In the genomic region with DNA sequence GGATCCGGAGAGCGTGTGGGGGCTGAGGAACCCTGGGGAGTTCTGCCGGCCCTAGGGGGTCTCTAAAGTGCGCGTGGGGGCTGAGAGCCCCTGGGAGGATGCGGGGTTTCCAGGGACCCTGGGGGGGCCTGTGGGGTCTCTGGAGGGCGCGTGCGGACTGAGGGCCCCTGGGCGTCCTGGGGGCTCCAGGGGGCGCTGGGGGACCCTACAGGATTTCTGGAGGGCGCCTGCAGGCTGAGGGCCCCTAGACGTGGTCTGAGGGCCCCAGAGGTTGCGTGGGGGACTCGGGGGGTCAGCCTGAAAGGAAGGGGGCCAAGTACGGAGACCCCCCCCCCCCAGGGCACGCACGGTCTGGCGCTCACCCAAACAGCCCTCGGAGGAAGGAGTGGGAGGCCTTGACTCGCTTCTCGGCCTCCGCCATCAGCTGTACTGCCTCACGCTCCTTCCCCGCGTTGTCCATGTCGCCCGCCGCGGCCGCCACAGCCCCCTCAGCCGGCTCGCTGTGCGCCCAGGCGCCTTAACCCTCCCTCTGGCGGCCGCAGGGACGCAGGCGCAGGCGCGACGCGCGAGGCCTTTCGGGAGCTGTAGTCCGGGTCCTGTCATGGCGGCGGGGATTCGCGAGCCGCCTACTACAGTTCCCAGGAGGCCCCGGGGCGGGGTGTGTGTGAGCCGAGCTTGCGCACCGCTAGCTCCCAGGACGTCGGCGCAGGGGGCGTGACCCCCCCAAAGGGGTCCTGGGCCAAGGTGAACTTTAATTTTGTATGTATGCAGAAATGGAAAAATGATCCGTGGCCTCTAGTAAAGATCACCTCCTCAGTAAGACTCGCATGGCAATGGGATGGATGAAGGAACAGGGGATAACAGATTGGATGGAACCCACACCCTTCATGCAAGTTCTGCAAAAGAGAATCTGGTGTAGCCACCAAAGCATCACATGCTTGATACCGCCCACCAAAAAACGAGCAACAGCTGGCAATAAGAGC, we compare ENCODE assay signal across 8 cellular contexts. TPM values are rescaled to one million over a fixed set of nuclear protein-coding genes. Genes with fewer than 3 reads are reported as not detected.
DNase-seq lines count a peak whose midpoint lies in the region; ATAC-seq and TF ChIP-seq lines count a peak whose summit lies in the region.

A gene (minus strand): TSS at position 546 of the 983 bp plus-strand sequence. CDS start 86 bp downstream, at position 460.

- ATAC-seq in HG03439 (IDR thresholded peaks at IDR 0.05; ENCODE audit: unreplicated experiment) = peak; percentile 96

- H3K36me3 ChIP-seq in BJ (ENCODE audit: control insufficient read depth, insufficient read depth, low read length) (no peaks in the 10 kb centered on the region), kidney epithelial cell (ENCODE audit: control insufficient read depth, insufficient read depth, low read length) (no peaks in the 10 kb centered on the region)

- TF ChIP-seq CTCF in BJ (IDR thresholded peaks at IDR 0.05; ENCODE audit: insufficient read depth, low read depth, low read length) = peak; percentile 46; the same call in 1 of the 2 replicates
- TF ChIP-seq CTCF in kidney epithelial cell (IDR thresholded peaks at IDR 0.05; ENCODE audit: insufficient read depth, low read length, poor library complexity, severe bottlenecking) = peak; percentile 22

- POLR2A ChIA-PET in BJ (lab: Charles Lee) = no interaction called here

- peak within 1 kb of the TSS; percentile 74 for H3K4me3 ChIP-seq in BJ (ENCODE audit: low read depth, low read length)
- H3K4me3 ChIP-seq in kidney epithelial cell (ENCODE audit: low read depth, low read length) = peak within 1 kb of the TSS; percentile 94

- CTCF ChIA-PET in BJ (lab: Yijun Ruan, JAX) = interaction anchor here (0.6 to 1.8 kb wide), 6 partner anchors 14 to 80 kb away, joined by 3 to 4 read pairs (median 4); a partner anchor contains a TSS

- H3K27me3 ChIP-seq in BJ (ENCODE audit: control insufficient read depth, insufficient read depth, low read length) (peaks cover 5% of the 10 kb centered on the region), kidney epithelial cell (ENCODE audit: control insufficient read depth, insufficient read depth, low read length) (no peaks in the 10 kb centered on the region)

- peak; percentile 43 for DNase-seq in BJ (ENCODE audit: low read depth)
- peak; percentile 91 for DNase-seq in GM19238 (ENCODE audit: insufficient read length, low spot score)
- DNase-seq in NCI-H460 (ENCODE audit: extremely low read depth, low read depth) = peak; percentile 89
- peak; percentile 94 for DNase-seq in activated CD4-positive, CD25-positive, alpha-beta regulatory T cell treated with anti-CD3 and anti-CD28 coated beads, Interleukin-2, amount 50 U/mL, for 72 hours
- DNase-seq in cerebellar nuclear complex (lab: John Stamatoyannopoulos, UW) = peak; percentile 24 to 76
- DNase-seq in kidney epithelial cell (ENCODE audit: low read depth) = peak; percentile 61
- DNase-seq in stimulated activated CD4-positive, alpha-beta T cell treated with anti-CD3 and anti-CD28 coated beads, Interleukin-15, amount 100 ng/mL, for 24 hours = peak; percentile 96

RNA-seq across cellular contexts. Expression of the gene that starts here (rescaled TPM):
- 3.8 and 6.6 TPM in 2 replicates for polyA plus RNA-seq in BJ (2011; rRNA removed)
- polyA minus RNA-seq in BJ (2011; rRNA and poly(A)+ RNA removed) = 4.2 and 6.1 TPM in 2 replicates
- 13.1 and 15.8 TPM in 2 replicates for total RNA-seq in NCI-H460 (2014; rRNA removed; shearing (Covaris generic))
- polyA plus RNA-seq in NCI-H460 (2014; cell fraction: nucleus; rRNA removed) = 22.4 and 29.5 TPM in 2 replicates
- 3.0 and 3.4 TPM in 2 replicates for total RNA-seq in kidney epithelial cell

Comparison
In these comparisons a context has a peak if more than half of its experiments do, and no peak if none do; other contexts are left out.
1. Peak in every context shown above with its lines: DNase-seq, ATAC-seq and H3K4me3 ChIP-seq.
2. DNase-seq: peak in every context shown above with its lines; median percentile 96 in stimulated activated CD4-positive, alpha-beta T cell treated with anti-CD3 and anti-CD28 coated beads, Interleukin-15, amount 100 ng/mL, for 24 hours; 94 in activated CD4-positive, CD25-positive, alpha-beta regulatory T cell treated with anti-CD3 and anti-CD28 coated beads, Interleukin-2, amount 50 U/mL, for 72 hours; 91 in GM19238; 89 in NCI-H460; 61 in kidney epithelial cell; 50 in cerebellar nuclear complex; 43 in BJ.